Comparison of ENCODE assay signal across 20 cellular contexts in the genomic region with DNA sequence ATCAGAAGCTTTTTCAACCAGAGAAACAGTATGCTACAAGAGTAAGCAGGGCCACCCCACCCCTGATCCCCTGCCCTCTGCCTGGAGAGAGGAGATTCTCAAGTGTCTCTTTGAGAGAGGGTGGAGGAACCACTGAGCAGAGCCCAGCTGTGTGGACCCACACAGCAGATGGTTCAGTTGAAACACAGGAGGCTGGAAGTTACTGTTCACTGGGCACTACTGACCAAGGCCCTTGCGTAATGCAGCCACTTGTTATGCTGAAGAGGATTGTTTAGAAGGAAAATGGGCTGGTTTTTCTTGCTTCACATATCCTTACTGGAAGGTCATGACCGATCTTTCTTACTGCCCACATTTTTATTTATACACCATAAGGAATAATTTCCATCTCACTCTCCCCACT.
DNase-seq lines count a peak whose midpoint lies in the region; ATAC-seq and TF ChIP-seq lines count a peak whose summit lies in the region.
"Had no signal": no experiment of that assay in that cellular context is flagged by ENCODE, and none has a peak within 500 bp of the region (broad histone marks: within the 10 kb centered on the region; RNA-seq: fewer than 3 reads in every experiment).

No MANE protein-coding gene starts in this region.

- TF ChIP-seq EP300 in gastroesophageal sphincter (IDR thresholded peaks at IDR 0.05), result no peak

- no peak for TF ChIP-seq CTCF in gastroesophageal sphincter (IDR thresholded peaks at IDR 0.05)

- peak; percentile 5 for DNase-seq in DMS 273 (lab: John Stamatoyannopoulos, UW; ENCODE audit: unreplicated experiment)
- no peak for DNase-seq in DMS 273 treated with DMSO at 0.1 percent for 48 hours (lab: John Stamatoyannopoulos, UW)
- peak; percentile 57 for DNase-seq in amniotic epithelial cell (ENCODE audit: low read depth)
- DNase-seq in stromal cell of bone marrow (ENCODE audit: low read depth), result peak; percentile 49
- no peak for DNase-seq in cerebellum (ENCODE audit: low spot score)
- no peak for DNase-seq in NAMALWA (ENCODE audit: low spot score)
- no peak for DNase-seq in germinal center (ENCODE audit: low spot score)
- DNase-seq: cortex of kidney, Karpas-422, NCI-H1105, NCI-H526, right cardiac atrium, Right ventricle myocardium superior, SW 1271 had no signal

- ATAC-seq in gastroesophageal sphincter, result peak; percentile 61
- ATAC-seq: left colon; right cardiac atrium; stimulated activated memory B cell treated with anti-CD40 and anti-IgM and Interleukin-4, amounts not matched to agents 10 μg/mL and 1 μg/mL and 100 μg/mL, for 72 hours had no signal

- no peaks in the 10 kb centered on the region for H3K27me3 ChIP-seq in gastroesophageal sphincter
- H3K27me3 ChIP-seq: BLaER1 treated with 17β-estradiol and CSF1 and Interleukin-3, amounts not matched to agents 10 nM and 100 nM had no signal

- H3K36me3 ChIP-seq in gastroesophageal sphincter, result no peaks in the 10 kb centered on the region
- H3K36me3 ChIP-seq: BLaER1 treated with 17β-estradiol and CSF1 and Interleukin-3, amounts not matched to agents 10 nM and 100 nM; thoracic aorta had no signal

- H3K4me3 ChIP-seq in gastroesophageal sphincter, result no peak overlapping the region
- H3K4me3 ChIP-seq: BLaER1 treated with 17β-estradiol and CSF1 and Interleukin-3, amounts not matched to agents 10 nM and 100 nM; thoracic aorta had no signal

- no peaks in the 10 kb centered on the region for H3K4me1 ChIP-seq in gastroesophageal sphincter
- H3K4me1 ChIP-seq: BLaER1 treated with 17β-estradiol and CSF1 and Interleukin-3, amounts not matched to agents 10 nM and 100 nM had no signal

- no peak overlapping the region for H3K27ac ChIP-seq in gastroesophageal sphincter
- H3K27ac ChIP-seq: 22Rv1; BLaER1 treated with 17β-estradiol and CSF1 and Interleukin-3, amounts not matched to agents 10 nM and 100 nM; thoracic aorta had no signal

- no peak for TF ChIP-seq POLR2A in gastroesophageal sphincter (IDR thresholded peaks at IDR 0.05)

- 60 to 67% methylated on average over 1 to 2 of the region's 2 CpGs for WGBS in gastroesophageal sphincter (ENCODE audit: low coverage in 1 of 2), 2 donors

- H3K9me3 ChIP-seq in gastroesophageal sphincter, result no peaks in the 10 kb centered on the region
- H3K9me3 ChIP-seq: BLaER1 treated with 17β-estradiol and CSF1 and Interleukin-3, amounts not matched to agents 10 nM and 100 nM; thoracic aorta had no signal

Comparison
In these comparisons a context has a peak if more than half of its experiments do, and no peak if none do; other contexts are left out.
1. DNase-seq: peak in DMS 273 (single experiment), amniotic epithelial cell (single experiment) and stromal cell of bone marrow (single experiment); none in DMS 273 treated with DMSO at 0.1 percent for 48 hours (single experiment), cerebellum (single experiment), NAMALWA (single experiment) and germinal center (single experiment).